In the genomic region with DNA sequence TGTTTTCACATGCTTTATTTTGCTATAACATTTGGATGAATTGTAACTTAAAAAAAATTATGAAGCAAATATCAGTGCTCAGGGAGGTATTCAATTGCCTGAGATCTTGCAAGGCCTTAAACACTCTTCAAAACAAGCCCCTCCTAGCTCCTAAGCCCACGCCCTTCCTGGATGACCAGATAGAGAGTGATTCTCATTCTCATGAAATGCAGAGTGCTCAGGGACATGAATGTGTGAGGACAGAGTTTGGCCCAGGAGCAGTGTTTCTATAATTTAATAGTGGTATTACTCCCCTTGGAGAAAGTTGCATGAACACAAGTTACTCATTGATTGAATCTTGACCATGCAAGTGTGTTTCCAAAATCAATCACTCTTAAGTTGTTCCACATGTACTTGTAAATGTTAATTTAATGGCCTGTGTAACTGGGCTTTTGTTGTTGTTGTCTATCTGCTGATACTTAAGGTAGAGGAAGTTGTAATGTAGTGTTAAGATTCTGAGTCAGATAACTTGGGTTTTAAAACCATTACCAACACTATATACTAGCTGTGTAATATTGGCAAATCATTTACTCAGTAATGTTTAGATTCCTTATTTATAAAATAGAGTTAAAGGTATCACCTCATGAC, we compare ENCODE assay signal across 1 cellular context.
TF ChIP-seq lines count a peak whose summit lies in the region.

No MANE protein-coding gene starts in this region.

TF ChIP-seq in GM23338, 12 proteins besides CTCF, POLR2A, EP300 and RAD21 (continued from another document):
- TF ChIP-seq, protein P1, sequence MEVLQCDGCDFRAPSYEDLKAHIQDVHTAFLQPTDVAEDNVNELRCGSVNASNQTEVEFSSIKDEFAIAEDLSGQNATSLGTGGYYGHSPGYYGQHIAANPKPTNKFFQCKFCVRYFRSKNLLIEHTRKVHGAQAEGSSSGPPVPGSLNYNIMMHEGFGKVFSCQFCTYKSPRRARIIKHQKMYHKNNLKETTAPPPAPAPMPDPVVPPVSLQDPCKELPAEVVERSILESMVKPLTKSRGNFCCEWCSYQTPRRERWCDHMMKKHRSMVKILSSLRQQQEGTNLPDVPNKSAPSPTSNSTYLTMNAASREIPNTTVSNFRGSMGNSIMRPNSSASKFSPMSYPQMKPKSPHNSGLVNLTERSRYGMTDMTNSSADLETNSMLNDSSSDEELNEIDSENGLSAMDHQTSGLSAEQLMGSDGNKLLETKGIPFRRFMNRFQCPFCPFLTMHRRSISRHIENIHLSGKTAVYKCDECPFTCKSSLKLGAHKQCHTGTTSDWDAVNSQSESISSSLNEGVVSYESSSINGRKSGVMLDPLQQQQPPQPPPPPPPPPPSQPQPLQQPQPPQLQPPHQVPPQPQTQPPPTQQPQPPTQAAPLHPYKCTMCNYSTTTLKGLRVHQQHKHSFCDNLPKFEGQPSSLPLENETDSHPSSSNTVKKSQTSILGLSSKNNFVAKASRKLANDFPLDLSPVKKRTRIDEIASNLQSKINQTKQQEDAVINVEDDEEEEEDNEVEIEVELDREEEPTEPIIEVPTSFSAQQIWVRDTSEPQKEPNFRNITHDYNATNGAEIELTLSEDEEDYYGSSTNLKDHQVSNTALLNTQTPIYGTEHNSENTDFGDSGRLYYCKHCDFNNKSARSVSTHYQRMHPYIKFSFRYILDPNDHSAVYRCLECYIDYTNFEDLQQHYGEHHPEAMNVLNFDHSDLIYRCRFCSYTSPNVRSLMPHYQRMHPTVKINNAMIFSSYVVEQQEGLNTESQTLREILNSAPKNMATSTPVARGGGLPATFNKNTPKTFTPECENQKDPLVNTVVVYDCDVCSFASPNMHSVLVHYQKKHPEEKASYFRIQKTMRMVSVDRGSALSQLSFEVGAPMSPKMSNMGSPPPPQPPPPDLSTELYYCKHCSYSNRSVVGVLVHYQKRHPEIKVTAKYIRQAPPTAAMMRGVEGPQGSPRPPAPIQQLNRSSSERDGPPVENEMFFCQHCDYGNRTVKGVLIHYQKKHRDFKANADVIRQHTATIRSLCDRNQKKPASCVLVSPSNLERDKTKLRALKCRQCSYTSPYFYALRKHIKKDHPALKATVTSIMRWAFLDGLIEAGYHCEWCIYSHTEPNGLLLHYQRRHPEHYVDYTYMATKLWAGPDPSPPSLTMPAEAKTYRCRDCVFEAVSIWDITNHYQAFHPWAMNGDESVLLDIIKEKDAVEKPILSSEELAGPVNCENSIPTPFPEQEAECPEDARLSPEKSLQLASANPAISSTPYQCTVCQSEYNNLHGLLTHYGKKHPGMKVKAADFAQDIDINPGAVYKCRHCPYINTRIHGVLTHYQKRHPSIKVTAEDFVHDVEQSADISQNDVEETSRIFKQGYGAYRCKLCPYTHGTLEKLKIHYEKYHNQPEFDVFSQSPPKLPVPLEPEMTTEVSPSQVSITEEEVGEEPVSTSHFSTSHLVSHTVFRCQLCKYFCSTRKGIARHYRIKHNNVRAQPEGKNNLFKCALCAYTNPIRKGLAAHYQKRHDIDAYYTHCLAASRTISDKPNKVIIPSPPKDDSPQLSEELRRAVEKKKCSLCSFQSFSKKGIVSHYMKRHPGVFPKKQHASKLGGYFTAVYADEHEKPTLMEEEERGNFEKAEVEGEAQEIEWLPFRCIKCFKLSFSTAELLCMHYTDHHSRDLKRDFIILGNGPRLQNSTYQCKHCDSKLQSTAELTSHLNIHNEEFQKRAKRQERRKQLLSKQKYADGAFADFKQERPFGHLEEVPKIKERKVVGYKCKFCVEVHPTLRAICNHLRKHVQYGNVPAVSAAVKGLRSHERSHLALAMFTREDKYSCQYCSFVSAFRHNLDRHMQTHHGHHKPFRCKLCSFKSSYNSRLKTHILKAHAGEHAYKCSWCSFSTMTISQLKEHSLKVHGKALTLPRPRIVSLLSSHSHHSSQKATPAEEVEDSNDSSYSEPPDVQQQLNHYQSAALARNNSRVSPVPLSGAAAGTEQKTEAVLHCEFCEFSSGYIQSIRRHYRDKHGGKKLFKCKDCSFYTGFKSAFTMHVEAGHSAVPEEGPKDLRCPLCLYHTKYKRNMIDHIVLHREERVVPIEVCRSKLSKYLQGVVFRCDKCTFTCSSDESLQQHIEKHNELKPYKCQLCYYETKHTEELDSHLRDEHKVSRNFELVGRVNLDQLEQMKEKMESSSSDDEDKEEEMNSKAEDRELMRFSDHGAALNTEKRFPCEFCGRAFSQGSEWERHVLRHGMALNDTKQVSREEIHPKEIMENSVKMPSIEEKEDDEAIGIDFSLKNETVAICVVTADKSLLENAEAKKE (CRISPR knock-in tag; IDR thresholded peaks at IDR 0.05): no peak
- no peak for TF ChIP-seq JUNB (IDR thresholded peaks at IDR 0.05; ENCODE audit: unreplicated experiment)
